ENCODE assay signal across 24 cellular contexts in the genomic region with DNA sequence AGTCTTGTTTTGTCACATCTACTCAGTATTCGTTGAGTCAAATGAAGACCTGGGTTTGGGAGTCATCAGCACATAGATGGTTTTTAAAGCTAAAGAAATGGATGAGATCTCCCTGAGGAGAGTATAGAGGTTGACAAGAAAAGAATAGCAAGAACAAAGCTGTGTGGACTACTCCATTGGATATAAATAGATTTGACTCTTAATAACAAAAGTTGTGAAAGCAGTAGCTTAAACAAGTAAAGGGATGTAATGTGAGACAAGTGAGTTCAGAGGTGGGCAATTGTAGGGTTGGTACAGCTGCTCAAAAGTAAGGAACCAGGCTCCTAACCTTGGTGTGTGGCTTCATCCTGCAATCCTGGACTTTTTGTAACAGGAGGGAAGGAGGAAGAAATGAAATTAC.
"Had no signal": no experiment of that assay in that cellular context is flagged by ENCODE, and none has a peak within 500 bp of the region (broad histone marks: within the 10 kb centered on the region; RNA-seq: fewer than 3 reads in every experiment).

No MANE protein-coding gene starts in this region.

- DNase-seq: cortex of kidney; effector memory CD8-positive, alpha-beta T cell; erythroblast; esophagus squamous epithelium; heart left ventricle; kidney; mesendoderm; midbrain; natural killer cell; occipital lobe; pancreas; right lobe of liver; stimulated activated CD4-positive, alpha-beta T cell treated with anti-CD3 and anti-CD28 coated beads, Interleukin-2, amount 100 ng/mL, for 24 hours; stimulated activated CD4-positive, alpha-beta T cell treated with anti-CD3 and anti-CD28 coated beads, Interleukin-4, amount 100 ng/mL, for 24 hours; stimulated activated naive CD8-positive, alpha-beta T cell treated with anti-CD3 and anti-CD28 coated beads, Interleukin-15, Interleukin-2, amounts not matched to agents 100 U/mL and 50 U/mL, for 24 hours; substantia nigra; testis; tibial artery had no signal

- H3K4me1 ChIP-seq: esophagus squamous epithelium, heart left ventricle, pancreas, right lobe of liver, testis had no signal

- H3K27me3 ChIP-seq: esophagus squamous epithelium, heart left ventricle, hepatocyte, pancreas, right lobe of liver, testis, tibial artery had no signal

- H3K36me3 ChIP-seq: pancreas, right lobe of liver had no signal

- H3K36me3 Mint-ChIP-seq: natural killer cell had no signal

- H3K4me2 ChIP-seq: hepatocyte, smooth muscle cell had no signal

- H3K9me3 Mint-ChIP-seq: effector memory CD8-positive, alpha-beta T cell had no signal

- H3K4me3 ChIP-seq: esophagus squamous epithelium, heart left ventricle, hepatocyte, lung, pancreas, right lobe of liver, smooth muscle cell, testis, tibial artery had no signal

- H3K4me3 Mint-ChIP-seq: effector memory CD8-positive, alpha-beta T cell; natural killer cell; stimulated activated memory B cell treated with anti-CD40 and anti-IgM and Interleukin-4, amounts not matched to agents 10 μg/mL and 1 μg/mL and 100 μg/mL, for 72 hours; type B pancreatic cell had no signal

- H2AFZ ChIP-seq: hepatocyte had no signal

- H3K27me3 Mint-ChIP-seq: effector memory CD8-positive, alpha-beta T cell; stimulated activated memory B cell treated with anti-CD40 and anti-IgM and Interleukin-4, amounts not matched to agents 10 μg/mL and 1 μg/mL and 100 μg/mL, for 72 hours; type B pancreatic cell had no signal

- H3K27ac ChIP-seq: esophagus squamous epithelium, heart left ventricle, hepatocyte, pancreas, right lobe of liver, testis, tibial artery had no signal

- ATAC-seq: effector memory CD8-positive, alpha-beta T cell; left lobe of liver; natural killer cell; pancreas; right lobe of liver; stimulated activated memory B cell treated with anti-CD40 and anti-IgM and Interleukin-4, amounts not matched to agents 10 μg/mL and 1 μg/mL and 100 μg/mL, for 72 hours; stimulated activated naive CD8-positive, alpha-beta T cell treated with anti-CD3 and anti-CD28 coated beads, Interleukin-15, Interleukin-2, amounts not matched to agents 100 U/mL and 50 U/mL, for 24 hours had no signal

- H3K27ac Mint-ChIP-seq: effector memory CD8-positive, alpha-beta T cell; stimulated activated memory B cell treated with anti-CD40 and anti-IgM and Interleukin-4, amounts not matched to agents 10 μg/mL and 1 μg/mL and 100 μg/mL, for 72 hours; type B pancreatic cell had no signal
